Comparison of ENCODE assay signal across 8 cellular contexts in the genomic region with DNA sequence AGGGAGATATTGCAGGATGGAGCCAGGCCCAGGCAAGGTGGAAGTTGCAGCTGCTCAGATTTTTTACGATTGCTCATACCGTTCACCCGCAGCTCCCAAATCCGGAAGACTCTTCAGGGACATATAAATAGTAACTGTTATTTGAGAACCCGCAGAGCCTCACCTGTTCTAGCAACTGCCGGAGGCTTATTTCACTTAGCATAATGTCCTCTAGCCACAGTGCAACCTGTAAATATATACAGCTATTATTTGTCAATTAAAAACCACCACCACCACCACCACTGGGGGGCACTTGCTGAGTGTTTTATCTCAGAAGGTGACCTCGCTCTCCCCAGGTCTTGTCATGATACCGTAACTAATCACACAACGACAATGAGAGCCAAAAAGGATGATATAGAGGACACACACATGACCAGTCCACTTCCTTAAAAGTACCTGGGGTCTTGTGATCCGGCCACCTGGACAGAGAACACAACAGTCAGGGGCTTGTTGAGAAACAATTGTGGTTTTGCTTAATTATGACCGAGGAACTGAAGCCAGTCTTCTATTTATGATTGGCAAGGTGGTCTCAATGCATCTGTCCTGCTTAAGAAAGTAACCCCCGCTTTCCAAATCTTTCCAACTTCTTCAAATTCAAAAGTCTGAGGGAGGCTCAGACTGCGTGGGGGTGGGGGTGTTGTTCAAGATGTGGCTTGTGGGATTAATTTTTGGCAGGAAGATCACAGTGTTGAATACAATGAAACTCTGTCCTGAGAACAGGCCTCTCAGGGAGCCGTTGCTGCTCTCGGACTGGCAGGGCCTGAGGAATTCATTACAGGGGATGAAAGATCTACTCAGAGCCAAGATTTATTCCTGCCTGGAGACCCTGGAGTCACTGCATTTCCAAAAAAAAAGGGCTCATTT.
A peak's percentile ranks its signal among the peaks of the same experiment; 100 is the strongest.
DNase-seq lines count a peak whose midpoint lies in the region; ATAC-seq and TF ChIP-seq lines count a peak whose summit lies in the region.

No MANE protein-coding gene starts in this region.

- CTCF ChIA-PET in PC-9 (lab: Charles Lee), result interaction anchor here (0.5 to 1.0 kb wide), 10 partner anchors 12 to 1342 kb away, joined by 3 to 14 read pairs (median 4); a partner anchor contains a TSS

- no peak overlapping the region for H3K27ac Mint-ChIP-seq in activated T-helper 1 cell treated with anti-CD3 and anti-CD28 coated beads, Interleukin-12 subunit alpha, Interleukin-12 subunit beta, Interleukin-2, Interleukin-4 antibody, amounts not matched to agents 30 ng/mL and 10 ng/mL and 1 ng/mL, durations not matched to agents 14 hours and 24 hours and 36 hours

- no peak overlapping the region for H3K4me3 ChIP-seq in PC-9

- H3K4me1 ChIP-seq in PC-9 (replicated peaks; ENCODE audit: insufficient read depth) (peaks cover 13% of the 10 kb centered on the region), foreskin keratinocyte (peaks cover 20% of the 10 kb centered on the region)

- H3K36me3 ChIP-seq in PC-9 (ENCODE audit: low read depth), result no peaks in the 10 kb centered on the region

- no peak overlapping the region for H2AFZ ChIP-seq in PC-9

- H3K4me3 Mint-ChIP-seq in activated T-helper 1 cell treated with anti-CD3 and anti-CD28 coated beads, Interleukin-12 subunit alpha, Interleukin-12 subunit beta, Interleukin-2, Interleukin-4 antibody, amounts not matched to agents 30 ng/mL and 10 ng/mL and 1 ng/mL, durations not matched to agents 14 hours and 24 hours and 36 hours, result no peak overlapping the region

- no peaks in the 10 kb centered on the region for H3K9me2 ChIP-seq in PC-9 (ENCODE audit: insufficient read depth)

- peaks cover 6% of the 10 kb centered on the region for H3F3A ChIP-seq in PC-9 (ENCODE audit: insufficient read depth, low read depth)

- TF ChIP-seq CTCF in PC-9 (conservative IDR thresholded peaks at IDR 0.05), result peak; percentile 73
- peak; percentile 88 for TF ChIP-seq CTCF in foreskin keratinocyte (conservative IDR thresholded peaks at IDR 0.05)

- peak; percentile 75 for DNase-seq in ELR (ENCODE audit: low read depth)
- DNase-seq in HPDE6-E6E7 (ENCODE audit: extremely low spot score), result peak; percentile 76
- peak; percentile 63 to 68 for DNase-seq in PC-9
- DNase-seq in activated T-helper 1 cell treated with anti-CD3 and anti-CD28 coated beads, Interleukin-12 subunit alpha, Interleukin-12 subunit beta, Interleukin-2, Interleukin-4 antibody, amounts not matched to agents 30 ng/mL and 10 ng/mL and 1 ng/mL, durations not matched to agents 14 hours and 24 hours and 36 hours (ENCODE audit: low spot score), result peak; percentile 28
- peak; percentile 50 to 75 for DNase-seq in foreskin keratinocyte
- peak; percentile 88 for DNase-seq in putamen (ENCODE audit: low spot score)

- BruUV-seq in PC-9 (replicated peaks; lab: Mats Ljungman, UMichigan), result no TSS peak

- H3K36me3 Mint-ChIP-seq in activated T-helper 1 cell treated with anti-CD3 and anti-CD28 coated beads, Interleukin-12 subunit alpha, Interleukin-12 subunit beta, Interleukin-2, Interleukin-4 antibody, amounts not matched to agents 30 ng/mL and 10 ng/mL and 1 ng/mL, durations not matched to agents 14 hours and 24 hours and 36 hours (ENCODE audit: low read depth), result no peaks in the 10 kb centered on the region

- H3K9me3 Mint-ChIP-seq in activated T-helper 1 cell treated with anti-CD3 and anti-CD28 coated beads, Interleukin-12 subunit alpha, Interleukin-12 subunit beta, Interleukin-2, Interleukin-4 antibody, amounts not matched to agents 30 ng/mL and 10 ng/mL and 1 ng/mL, durations not matched to agents 14 hours and 24 hours and 36 hours, result peaks cover 10% of the 10 kb centered on the region

- ATAC-seq in foreskin keratinocyte (peak; percentile 83), HG02981 (IDR thresholded peaks at IDR 0.05; ENCODE audit: unreplicated experiment) (no peak), HG03439 (IDR thresholded peaks at IDR 0.05; ENCODE audit: unreplicated experiment) (no peak)

- H4K20me1 ChIP-seq in PC-9 (ENCODE audit: insufficient read depth), result no peaks in the 10 kb centered on the region

- peaks cover 10% of the 10 kb centered on the region for H3K4me1 Mint-ChIP-seq in activated T-helper 1 cell treated with anti-CD3 and anti-CD28 coated beads, Interleukin-12 subunit alpha, Interleukin-12 subunit beta, Interleukin-2, Interleukin-4 antibody, amounts not matched to agents 30 ng/mL and 10 ng/mL and 1 ng/mL, durations not matched to agents 14 hours and 24 hours and 36 hours (ENCODE audit: low read depth)

- POLR2A ChIA-PET in PC-9 (lab: Charles Lee; ENCODE audit: unreplicated experiment), result interaction anchor here (0.6 kb wide), 1 partner anchor 1367 kb away, joined by 6 read pairs; no protein-coding TSS in a partner anchor

- peaks cover 12% of the 10 kb centered on the region for H3K27me3 Mint-ChIP-seq in activated T-helper 1 cell treated with anti-CD3 and anti-CD28 coated beads, Interleukin-12 subunit alpha, Interleukin-12 subunit beta, Interleukin-2, Interleukin-4 antibody, amounts not matched to agents 30 ng/mL and 10 ng/mL and 1 ng/mL, durations not matched to agents 14 hours and 24 hours and 36 hours (ENCODE audit: insufficient read depth)

- H3K27ac ChIP-seq in PC-9 (no peak overlapping the region), foreskin keratinocyte (peak overlapping the region; percentile 6)

- no peaks in the 10 kb centered on the region for H3K9me3 ChIP-seq in PC-9 (ENCODE audit: insufficient read depth, low read depth)

- H3K27me3 ChIP-seq in PC-9 (ENCODE audit: insufficient read depth, low read depth), result no peaks in the 10 kb centered on the region
- no peaks in the 10 kb centered on the region for H3K27me3 ChIP-seq in foreskin keratinocyte

- H3K79me2 ChIP-seq in PC-9 (ENCODE audit: low read depth), result no peaks in the 10 kb centered on the region

- H3K4me2 ChIP-seq in PC-9, result peak overlapping the region; percentile 59; the same call in 1 of the 2 replicates

- intact Hi-C loops in PC-9 (cut with micrococcal nuclease; ENCODE audit: unreplicated experiment), result loop anchor here (1.0 kb wide), 1 partner anchor 106 kb away; no protein-coding TSS in a partner anchor
- intact Hi-C loops in activated T-helper 1 cell treated with anti-CD3 and anti-CD28 coated beads, Interleukin-12 subunit alpha, Interleukin-12 subunit beta, Interleukin-2, Interleukin-4 antibody, amounts not matched to agents 30 ng/mL and 10 ng/mL and 1 ng/mL, durations not matched to agents 14 hours and 24 hours and 36 hours (cut with micrococcal nuclease), result loop anchor here (1.0 kb wide), 1 partner anchor 106 kb away; no protein-coding TSS in a partner anchor

Comparison
In these comparisons a context has a peak if more than half of its experiments do, and no peak if none do; other contexts are left out.
1. DNase-seq: peak in every context shown above with its lines; median percentile 88 in putamen; 76 in HPDE6-E6E7; 75 in ELR; 66 in PC-9; 62 in foreskin keratinocyte; 28 in activated T-helper 1 cell treated with anti-CD3 and anti-CD28 coated beads, Interleukin-12 subunit alpha, Interleukin-12 subunit beta, Interleukin-2, Interleukin-4 antibody, amounts not matched to agents 30 ng/mL and 10 ng/mL and 1 ng/mL, durations not matched to agents 14 hours and 24 hours and 36 hours.